ENCODE assay signal across 14 cellular contexts in the genomic region with DNA sequence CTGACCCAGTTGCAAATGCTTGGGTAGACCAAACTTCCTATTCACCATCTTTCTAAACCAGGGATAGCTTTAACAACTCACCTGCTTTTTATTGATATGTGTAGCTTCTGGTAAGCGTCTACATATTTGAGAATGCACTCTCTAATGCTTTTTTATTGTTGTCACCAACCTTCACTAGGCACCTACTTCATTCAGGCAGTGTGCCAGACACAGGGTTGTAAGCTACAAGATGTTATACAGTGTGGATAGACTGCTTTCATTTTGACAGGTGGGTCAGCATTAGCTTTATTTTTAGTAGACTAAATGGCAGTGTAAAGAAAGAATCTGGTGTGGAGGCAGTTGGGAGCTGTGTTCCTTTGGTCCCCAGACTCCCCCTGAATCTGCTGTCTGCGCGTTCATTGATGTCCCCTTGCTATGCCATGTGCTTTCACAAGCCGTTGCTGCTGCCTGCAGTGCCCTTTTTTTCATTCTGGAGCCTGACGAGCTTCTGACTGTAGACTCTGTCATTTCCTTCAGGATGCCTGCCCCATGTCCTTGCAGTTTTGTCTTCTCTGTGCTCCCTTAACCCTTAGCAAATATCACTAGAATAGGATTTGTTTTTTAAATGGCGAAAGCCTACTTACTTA. TPM values are rescaled to one million over a fixed set of nuclear protein-coding genes. Genes with fewer than 3 reads are reported as not detected.
DNase-seq lines count a peak whose midpoint lies in the region; ATAC-seq, FAIRE-seq and TF ChIP-seq lines count a peak whose summit lies in the region.
"Had no signal": no experiment of that assay in that cellular context is flagged by ENCODE, and none has a peak within 500 bp of the region (broad histone marks: within the 10 kb centered on the region; RNA-seq: fewer than 3 reads in every experiment).

No MANE protein-coding gene starts in this region.

- no peak overlapping the region for H3K27ac Mint-ChIP-seq in activated CD4-positive, alpha-beta memory T cell treated with anti-CD3 and anti-CD28 coated beads for 36 hours
- H3K27ac Mint-ChIP-seq: activated B cell treated with CpG ODN at 0.5 μM for 24 hours; activated naive CD4-positive, alpha-beta T cell treated with anti-CD3 and anti-CD28 coated beads, Interleukin-2, amount 50 U/mL, for 24 hours; B cell had no signal

- H3K4me3 ChIP-seq in A549 (no peak overlapping the region), GM23248 (0 out of 2 replicates have a peak overlapping the region, but pooled peaks have one; percentile 31)

- POLR2A ChIA-PET in A549 (lab: Yijun Ruan, JAX), result interaction anchor here (0.6 kb wide), 1 partner anchor 32 kb away, joined by 3 read pairs; a partner anchor contains a TSS
- POLR2A ChIA-PET in activated CD4-positive, alpha-beta memory T cell treated with anti-CD3 and anti-CD28 coated beads for 36 hours (lab: Charles Lee), result no interaction called here

- H3K4me3 Mint-ChIP-seq in activated CD4-positive, alpha-beta memory T cell treated with anti-CD3 and anti-CD28 coated beads for 36 hours, result no peak overlapping the region
- H3K4me3 Mint-ChIP-seq: activated B cell treated with CpG ODN at 0.5 μM for 24 hours; activated naive CD4-positive, alpha-beta T cell treated with anti-CD3 and anti-CD28 coated beads, Interleukin-2, amount 50 U/mL, for 24 hours; B cell had no signal

- TF ChIP-seq EP300 in A549 (IDR thresholded peaks at IDR 0.05), result no peak

- H3K79me2 ChIP-seq in GM23248 (ENCODE audit: insufficient read depth), result peaks cover 47% of the 10 kb centered on the region

- no peak overlapping the region for H2AFZ ChIP-seq in GM23248

- H3K36me3 Mint-ChIP-seq in activated CD4-positive, alpha-beta memory T cell treated with anti-CD3 and anti-CD28 coated beads for 36 hours, result no peaks in the 10 kb centered on the region

- H3K4me2 ChIP-seq in A549 (peak overlapping the region; percentile 21; the same call in 2 of the 3 replicates), GM23248 (ENCODE audit: unreplicated experiment) (peak overlapping the region; percentile 19)

- CTCF ChIA-PET in A549 (lab: Yijun Ruan, JAX), result interaction anchor here (0.6 to 3.6 kb wide), 45 partner anchors 7 to 480 kb away, joined by 3 to 53 read pairs (median 4); a partner anchor contains a TSS
- CTCF ChIA-PET in activated CD4-positive, alpha-beta memory T cell treated with anti-CD3 and anti-CD28 coated beads for 36 hours (lab: Charles Lee), result interaction anchor here (0.5 to 2.8 kb wide), 15 partner anchors 9 to 426 kb away, joined by 3 to 15 read pairs (median 4); a partner anchor contains a TSS

- DNase-seq in A549 (ENCODE audit: low read depth in 1 of 2, low spot score in 1 of 2), result no peak
- peak; percentile 40 for DNase-seq in GM23248
- peak; percentile 24 for DNase-seq in RPMI8226
- peak; percentile 16 for DNase-seq in globus pallidus (ENCODE audit: low spot score)
- no peak for DNase-seq in SK-N-DZ (ENCODE audit: low spot score)
- no peak for DNase-seq in activated CD4-positive, alpha-beta memory T cell treated with anti-CD3 and anti-CD28 coated beads for 36 hours
- no peak for DNase-seq in NCI-H1417 treated with DMSO at 0.1 percent for 48 hours (lab: John Stamatoyannopoulos, UW)
- DNase-seq: activated B cell treated with CpG ODN at 0.5 μM for 24 hours, HCEC 1CT, NCI-H187 had no signal

- no peak for TF ChIP-seq CTCF in A549 (IDR thresholded peaks at IDR 0.05)

- peaks cover 12% of the 10 kb centered on the region for H3K4me1 Mint-ChIP-seq in activated CD4-positive, alpha-beta memory T cell treated with anti-CD3 and anti-CD28 coated beads for 36 hours (ENCODE audit: low read depth)

- no peaks in the 10 kb centered on the region for H3F3A ChIP-seq in GM23248 (ENCODE audit: insufficient read depth)

- TF ChIP-seq POLR2A in A549 (IDR thresholded peaks at IDR 0.05; ENCODE audit: low read length), result no peak

- in situ Hi-C loops in GM23248 (cut with MboI), result loop anchor here (10.0 to 25.0 kb wide), 2 partner anchors 279 to 431 kb away; no protein-coding TSS in a partner anchor

- H3K27me3 ChIP-seq in GM23248 (replicated peaks; ENCODE audit: insufficient read depth), result no peaks in the 10 kb centered on the region

- 76% methylated on average over 6 of the region's 6 CpGs for WGBS in A549 (ENCODE audit: missing lambda C conversion rate)
- WGBS in GM23248 (ENCODE audit: low coverage in 1 of 2, low lambda C conversion rate in 2 of 2, missing lambda C conversion rate in 2 of 2), 2 experiments, result 55 to 59% methylated on average over 6 of the region's 6 CpGs

- H3K9me3 ChIP-seq in A549, result no peaks in the 10 kb centered on the region
- H3K9me3 ChIP-seq in GM23248 (ENCODE audit: low read depth), result no peaks in the 10 kb centered on the region

- H3K9me2 ChIP-seq in GM23248 (ENCODE audit: insufficient read depth), result no peaks in the 10 kb centered on the region

- no peaks in the 10 kb centered on the region for H3K9me3 Mint-ChIP-seq in activated CD4-positive, alpha-beta memory T cell treated with anti-CD3 and anti-CD28 coated beads for 36 hours
- H3K9me3 Mint-ChIP-seq: activated B cell treated with CpG ODN at 0.5 μM for 24 hours; activated naive CD4-positive, alpha-beta T cell treated with anti-CD3 and anti-CD28 coated beads, Interleukin-2, amount 50 U/mL, for 24 hours had no signal

- intact Hi-C loops in activated CD4-positive, alpha-beta memory T cell treated with anti-CD3 and anti-CD28 coated beads for 36 hours (cut with micrococcal nuclease), result no loop called here

- ATAC-seq in A549 (peak in 1 of 2 experiments; percentile 58; a peak in 3 of 6 replicates), GM19455 (IDR thresholded peaks at IDR 0.05; ENCODE audit: unreplicated experiment) (no peak)

- H3K27ac ChIP-seq in A549 (no peak overlapping the region), GM23248 (no peak overlapping the region)
- H3K27ac ChIP-seq: epithelial cell of prostate had no signal

- FAIRE-seq in A549 (lab: Jason Lieb, UNC), result no peak

- H3K36me3 ChIP-seq in GM23248 (ENCODE audit: low read depth), result no peaks in the 10 kb centered on the region

- no peak for TF ChIP-seq RAD21 in A549 (conservative IDR thresholded peaks at IDR 0.05 in 1 of 2, IDR thresholded peaks at IDR 0.05 in 1 of 2)

- no peaks in the 10 kb centered on the region for H3K27me3 Mint-ChIP-seq in activated CD4-positive, alpha-beta memory T cell treated with anti-CD3 and anti-CD28 coated beads for 36 hours
- H3K27me3 Mint-ChIP-seq: activated B cell treated with CpG ODN at 0.5 μM for 24 hours; activated naive CD4-positive, alpha-beta T cell treated with anti-CD3 and anti-CD28 coated beads, Interleukin-2, amount 50 U/mL, for 24 hours; B cell had no signal

- H4K20me1 ChIP-seq in GM23248 (ENCODE audit: insufficient read depth), result no peaks in the 10 kb centered on the region

- H3K4me1 ChIP-seq in A549, result peaks cover 28% of the 10 kb centered on the region; the same call in 2 of the 3 replicates
- H3K4me1 ChIP-seq in GM23248 (ENCODE audit: insufficient read depth), result peaks cover 13% of the 10 kb centered on the region

- H3K9ac ChIP-seq in GM23248, result no peak overlapping the region

TF ChIP-seq in A549, 52 proteins besides CTCF, POLR2A, EP300 and RAD21:
- TF ChIP-seq HDAC2 (IDR thresholded peaks at IDR 0.05) (no peak), HOXB13 (CRISPR knock-in tag; IDR thresholded peaks at IDR 0.05; ENCODE audit: low read depth) (no peak)

RNA-seq across cellular contexts. Expression of a gene that starts 32.1 kb away (rescaled TPM):
- polyA plus RNA-seq in A549 (2011; rRNA removed) (18.5 and 26.6 TPM in 2 replicates), A549 (2017; fragmentation: RNase III; extraction: RNeasy Plus Mini Kit Qiagen cat#74134 plus additional on column Dnase treatment) (11.2 to 11.7 TPM (median 11.5 TPM) in 3 replicates), GM23248 (2016; fragmentation: Nextera tagmentation; extraction: Ambion mirVana) (2.5 and 3.5 TPM in 2 replicates)
- 11.3 and 14.4 TPM in 2 replicates for polyA plus RNA-seq in A549 (2012; cell fraction: cytosol; rRNA removed)
- 14.6 and 19.4 TPM in 2 replicates for polyA plus RNA-seq in A549 (2012; cell fraction: nucleus; rRNA removed)
- 47.9 and 52.6 TPM in 2 replicates for polyA minus RNA-seq in A549 (2011; rRNA and poly(A)+ RNA removed)
- 7.0 and 11.1 TPM in 2 replicates for total RNA-seq in GM23248 (2014; rRNA removed; shearing (Covaris generic))
- polyA plus RNA-seq in SK-N-DZ (2014; cell fraction: cytosol; rRNA removed), result 8.8 and 15.2 TPM in 2 replicates
- 11.9 and 14.8 TPM in 2 replicates for polyA plus RNA-seq in SK-N-DZ (2014; cell fraction: nucleus; rRNA removed)
- 10 to 100 TPM; 19.9 to 20.4 TPM for total RNA-seq in activated CD4-positive, alpha-beta memory T cell treated with anti-CD3 and anti-CD28 coated beads for 36 hours

Comparison
In these comparisons a context has a peak if more than half of its experiments do, and no peak if none do; other contexts are left out.
1. DNase-seq: peak in GM23248 (single experiment), RPMI8226 (single experiment) and globus pallidus (single experiment); none in A549 (0 of 2), SK-N-DZ (single experiment), activated CD4-positive, alpha-beta memory T cell treated with anti-CD3 and anti-CD28 coated beads for 36 hours (single experiment) and NCI-H1417 treated with DMSO at 0.1 percent for 48 hours (single experiment).